In genomic region chr11:74749965-74750296, GRCh38 we compare ENCODE assay signal across 1 cellular context.
TF ChIP-seq lines count a peak whose summit lies in the region.

No MANE protein-coding gene starts in this region.

TF ChIP-seq in GM23338, 12 proteins besides CTCF, POLR2A, EP300 and RAD21 (continued from another document):
- TF ChIP-seq ZNF462 (CRISPR knock-in tag; IDR thresholded peaks at IDR 0.05) (no peak), ZNF114 (CRISPR knock-in tag; IDR thresholded peaks at IDR 0.05) (no peak), POLR2AphosphoS5 (IDR thresholded peaks at IDR 0.05; ENCODE audit: low read depth) (no peak), EZH2 (IDR thresholded peaks at IDR 0.05; ENCODE audit: low read depth, unreplicated experiment) (no peak), CREB1 (CRISPR knock-in tag; IDR thresholded peaks at IDR 0.05; ENCODE audit: low read depth) (no peak), ZNF331 (CRISPR knock-in tag; IDR thresholded peaks at IDR 0.05; ENCODE audit: low read depth) (no peak), NANOG (IDR thresholded peaks at IDR 0.05; ENCODE audit: borderline replicate concordance) (no peak)
TF ChIP-seq in GM23338: peak in this region for 0.
